1 cellular context compared by ENCODE assay signal in the genomic region with DNA sequence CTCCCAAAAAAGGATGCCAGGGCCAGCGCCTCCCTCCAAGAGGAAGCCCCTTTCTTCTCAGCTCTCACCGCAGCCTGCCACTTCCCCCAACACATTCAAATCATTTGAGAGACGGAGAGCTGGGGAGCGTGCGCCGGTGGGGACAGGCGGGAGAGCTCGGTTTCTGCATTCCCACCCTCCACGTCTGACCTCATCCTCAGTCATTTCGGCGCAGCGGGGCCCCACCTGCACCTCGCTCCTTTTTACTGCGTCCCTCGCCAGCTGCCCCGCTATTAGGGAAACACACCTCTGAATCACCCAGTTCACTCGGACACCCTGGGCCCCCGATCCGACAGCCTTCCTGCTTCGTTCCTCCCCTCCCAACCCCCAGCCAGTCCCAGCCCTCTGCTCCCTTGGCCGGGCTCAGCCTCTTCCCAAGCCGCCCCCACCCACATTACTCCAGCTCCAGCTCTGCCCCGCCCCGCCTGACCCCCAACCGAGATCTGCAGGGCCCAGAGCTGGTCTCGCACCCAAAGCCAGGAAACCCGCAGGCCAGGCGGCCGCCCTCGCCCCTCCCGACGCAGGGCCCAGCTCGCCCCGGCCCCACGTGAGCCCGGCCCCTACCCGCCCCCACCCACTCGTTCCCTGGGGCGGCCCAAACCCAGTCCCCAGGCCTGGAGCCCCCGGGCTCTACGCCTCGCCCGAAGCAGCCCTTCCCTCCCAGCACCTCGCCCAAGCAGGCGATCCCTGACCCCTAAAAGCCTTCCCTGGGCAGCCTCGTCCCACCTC.
A peak's percentile ranks its signal among the peaks of the same experiment; 100 is the strongest.
TF ChIP-seq lines count a peak whose summit lies in the region.

No MANE protein-coding gene starts in this region.

TF ChIP-seq in HepG2, 621 proteins besides CTCF, POLR2A, EP300 and RAD21 (continued from another document and continues in another):
- TF ChIP-seq, protein P1, sequence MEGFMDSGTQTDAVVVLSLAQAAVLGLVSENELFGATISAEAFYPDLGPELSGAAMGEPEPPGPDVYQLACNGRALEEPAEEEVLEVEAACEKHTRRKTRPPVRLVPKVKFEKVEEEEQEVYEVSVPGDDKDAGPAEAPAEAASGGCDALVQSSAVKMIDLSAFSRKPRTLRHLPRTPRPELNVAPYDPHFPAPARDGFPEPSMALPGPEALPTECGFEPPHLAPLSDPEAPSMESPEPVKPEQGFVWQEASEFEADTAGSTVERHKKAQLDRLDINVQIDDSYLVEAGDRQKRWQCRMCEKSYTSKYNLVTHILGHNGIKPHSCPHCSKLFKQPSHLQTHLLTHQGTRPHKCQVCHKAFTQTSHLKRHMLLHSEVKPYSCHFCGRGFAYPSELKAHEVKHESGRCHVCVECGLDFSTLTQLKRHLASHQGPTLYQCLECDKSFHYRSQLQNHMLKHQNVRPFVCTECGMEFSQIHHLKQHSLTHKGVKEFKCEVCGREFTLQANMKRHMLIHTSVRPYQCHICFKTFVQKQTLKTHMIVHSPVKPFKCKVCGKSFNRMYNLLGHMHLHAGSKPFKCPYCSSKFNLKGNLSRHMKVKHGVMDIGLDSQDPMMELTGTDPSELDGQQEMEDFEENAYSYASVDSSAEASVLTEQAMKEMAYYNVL (CRISPR knock-in tag; IDR thresholded peaks at IDR 0.05; ENCODE audit: borderline replicate concordance): no peak
- TF ChIP-seq GPN1 (CRISPR knock-in tag; IDR thresholded peaks at IDR 0.05; ENCODE audit: borderline replicate concordance): no peak
- no peak for TF ChIP-seq ONECUT2 (CRISPR knock-in tag; IDR thresholded peaks at IDR 0.05)
- TF ChIP-seq KDM5B (CRISPR knock-in tag; IDR thresholded peaks at IDR 0.05; ENCODE audit: borderline replicate concordance): 0 out of 2 replicates have a peak, but pooled peaks have one; percentile 4
- TF ChIP-seq ZNF782 (CRISPR knock-in tag; IDR thresholded peaks at IDR 0.05; ENCODE audit: borderline replicate concordance): no peak
- TF ChIP-seq ZNF296 (CRISPR knock-in tag; conservative IDR thresholded peaks at IDR 0.05): no peak
- no peak for TF ChIP-seq ZNF543 (CRISPR knock-in tag; IDR thresholded peaks at IDR 0.05)
- no peak for TF ChIP-seq ZNF337 (CRISPR knock-in tag; IDR thresholded peaks at IDR 0.05; ENCODE audit: borderline replicate concordance, low read depth)
- TF ChIP-seq PHF21A (CRISPR knock-in tag; IDR thresholded peaks at IDR 0.05): 0 out of 2 replicates have a peak, but pooled peaks have one; percentile 34
- peak; percentile 2 for TF ChIP-seq HNRNPLL (IDR thresholded peaks at IDR 0.05; ENCODE audit: low read depth, low read length, poor library complexity, severe bottlenecking)
- TF ChIP-seq, protein P2, sequence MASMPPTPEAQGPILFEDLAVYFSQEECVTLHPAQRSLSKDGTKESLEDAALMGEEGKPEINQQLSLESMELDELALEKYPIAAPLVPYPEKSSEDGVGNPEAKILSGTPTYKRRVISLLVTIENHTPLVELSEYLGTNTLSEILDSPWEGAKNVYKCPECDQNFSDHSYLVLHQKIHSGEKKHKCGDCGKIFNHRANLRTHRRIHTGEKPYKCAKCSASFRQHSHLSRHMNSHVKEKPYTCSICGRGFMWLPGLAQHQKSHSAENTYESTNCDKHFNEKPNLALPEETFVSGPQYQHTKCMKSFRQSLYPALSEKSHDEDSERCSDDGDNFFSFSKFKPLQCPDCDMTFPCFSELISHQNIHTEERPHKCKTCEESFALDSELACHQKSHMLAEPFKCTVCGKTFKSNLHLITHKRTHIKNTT (CRISPR knock-in tag; IDR thresholded peaks at IDR 0.05): no peak
- no peak; the same call in 1 of the 2 replicates for TF ChIP-seq HOXA3 (CRISPR knock-in tag; IDR thresholded peaks at IDR 0.05)
- TF ChIP-seq, protein P3, sequence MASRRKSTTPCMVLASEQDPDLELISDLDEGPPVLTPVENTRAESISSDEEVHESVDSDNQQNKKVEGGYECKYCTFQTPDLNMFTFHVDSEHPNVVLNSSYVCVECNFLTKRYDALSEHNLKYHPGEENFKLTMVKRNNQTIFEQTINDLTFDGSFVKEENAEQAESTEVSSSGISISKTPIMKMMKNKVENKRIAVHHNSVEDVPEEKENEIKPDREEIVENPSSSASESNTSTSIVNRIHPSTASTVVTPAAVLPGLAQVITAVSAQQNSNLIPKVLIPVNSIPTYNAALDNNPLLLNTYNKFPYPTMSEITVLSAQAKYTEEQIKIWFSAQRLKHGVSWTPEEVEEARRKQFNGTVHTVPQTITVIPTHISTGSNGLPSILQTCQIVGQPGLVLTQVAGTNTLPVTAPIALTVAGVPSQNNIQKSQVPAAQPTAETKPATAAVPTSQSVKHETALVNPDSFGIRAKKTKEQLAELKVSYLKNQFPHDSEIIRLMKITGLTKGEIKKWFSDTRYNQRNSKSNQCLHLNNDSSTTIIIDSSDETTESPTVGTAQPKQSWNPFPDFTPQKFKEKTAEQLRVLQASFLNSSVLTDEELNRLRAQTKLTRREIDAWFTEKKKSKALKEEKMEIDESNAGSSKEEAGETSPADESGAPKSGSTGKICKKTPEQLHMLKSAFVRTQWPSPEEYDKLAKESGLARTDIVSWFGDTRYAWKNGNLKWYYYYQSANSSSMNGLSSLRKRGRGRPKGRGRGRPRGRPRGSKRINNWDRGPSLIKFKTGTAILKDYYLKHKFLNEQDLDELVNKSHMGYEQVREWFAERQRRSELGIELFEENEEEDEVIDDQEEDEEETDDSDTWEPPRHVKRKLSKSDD (CRISPR knock-in tag; IDR thresholded peaks at IDR 0.05; ENCODE audit: low read depth): no peak
- TF ChIP-seq, protein P4, sequence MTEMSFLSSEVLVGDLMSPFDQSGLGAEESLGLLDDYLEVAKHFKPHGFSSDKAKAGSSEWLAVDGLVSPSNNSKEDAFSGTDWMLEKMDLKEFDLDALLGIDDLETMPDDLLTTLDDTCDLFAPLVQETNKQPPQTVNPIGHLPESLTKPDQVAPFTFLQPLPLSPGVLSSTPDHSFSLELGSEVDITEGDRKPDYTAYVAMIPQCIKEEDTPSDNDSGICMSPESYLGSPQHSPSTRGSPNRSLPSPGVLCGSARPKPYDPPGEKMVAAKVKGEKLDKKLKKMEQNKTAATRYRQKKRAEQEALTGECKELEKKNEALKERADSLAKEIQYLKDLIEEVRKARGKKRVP (CRISPR knock-in tag; IDR thresholded peaks at IDR 0.05): no peak
- no peak for TF ChIP-seq ZNF562 (CRISPR knock-in tag; IDR thresholded peaks at IDR 0.05; ENCODE audit: borderline replicate concordance)
- TF ChIP-seq ZKSCAN8 (CRISPR knock-in tag; IDR thresholded peaks at IDR 0.05; ENCODE audit: borderline replicate concordance): no peak
- 0 out of 2 replicates have a peak, but pooled peaks have one; percentile 23 for TF ChIP-seq CENPT (CRISPR knock-in tag; IDR thresholded peaks at IDR 0.05; ENCODE audit: low read depth)
- TF ChIP-seq, protein P5, sequence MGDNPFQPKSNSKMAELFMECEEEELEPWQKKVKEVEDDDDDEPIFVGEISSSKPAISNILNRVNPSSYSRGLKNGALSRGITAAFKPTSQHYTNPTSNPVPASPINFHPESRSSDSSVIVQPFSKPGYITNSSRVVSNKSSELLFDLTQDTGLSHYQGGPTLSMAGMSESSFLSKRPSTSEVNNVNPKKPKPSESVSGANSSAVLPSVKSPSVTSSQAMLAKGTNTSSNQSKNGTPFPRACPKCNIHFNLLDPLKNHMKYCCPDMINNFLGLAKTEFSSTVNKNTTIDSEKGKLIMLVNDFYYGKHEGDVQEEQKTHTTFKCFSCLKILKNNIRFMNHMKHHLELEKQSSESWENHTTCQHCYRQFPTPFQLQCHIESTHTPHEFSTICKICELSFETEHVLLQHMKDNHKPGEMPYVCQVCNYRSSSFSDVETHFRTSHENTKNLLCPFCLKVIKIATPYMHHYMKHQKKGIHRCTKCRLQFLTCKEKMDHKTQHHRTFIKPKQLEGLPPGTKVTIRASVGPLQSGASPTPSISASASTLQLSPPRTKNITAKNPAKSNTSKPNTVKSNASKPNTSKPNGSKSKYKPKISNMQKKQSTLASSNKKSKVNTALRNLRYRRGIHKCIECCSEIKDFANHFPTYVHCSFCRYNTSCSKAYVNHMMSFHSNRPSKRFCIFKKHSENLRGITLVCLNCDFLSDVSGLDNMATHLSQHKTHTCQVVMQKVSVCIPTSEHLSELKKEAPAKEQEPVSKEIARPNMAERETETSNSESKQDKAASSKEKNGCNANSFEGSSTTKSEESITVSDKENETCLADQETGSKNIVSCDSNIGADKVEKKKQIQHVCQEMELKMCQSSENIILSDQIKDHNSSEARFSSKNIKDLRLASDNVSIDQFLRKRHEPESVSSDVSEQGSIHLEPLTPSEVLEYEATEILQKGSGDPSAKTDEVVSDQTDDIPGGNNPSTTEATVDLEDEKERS (CRISPR knock-in tag; IDR thresholded peaks at IDR 0.05): no peak
- no peak for TF ChIP-seq PPARG (CRISPR knock-in tag; conservative IDR thresholded peaks at IDR 0.05)
- TF ChIP-seq FOXO1 (CRISPR knock-in tag; IDR thresholded peaks at IDR 0.05): no peak
- TF ChIP-seq, protein P6, sequence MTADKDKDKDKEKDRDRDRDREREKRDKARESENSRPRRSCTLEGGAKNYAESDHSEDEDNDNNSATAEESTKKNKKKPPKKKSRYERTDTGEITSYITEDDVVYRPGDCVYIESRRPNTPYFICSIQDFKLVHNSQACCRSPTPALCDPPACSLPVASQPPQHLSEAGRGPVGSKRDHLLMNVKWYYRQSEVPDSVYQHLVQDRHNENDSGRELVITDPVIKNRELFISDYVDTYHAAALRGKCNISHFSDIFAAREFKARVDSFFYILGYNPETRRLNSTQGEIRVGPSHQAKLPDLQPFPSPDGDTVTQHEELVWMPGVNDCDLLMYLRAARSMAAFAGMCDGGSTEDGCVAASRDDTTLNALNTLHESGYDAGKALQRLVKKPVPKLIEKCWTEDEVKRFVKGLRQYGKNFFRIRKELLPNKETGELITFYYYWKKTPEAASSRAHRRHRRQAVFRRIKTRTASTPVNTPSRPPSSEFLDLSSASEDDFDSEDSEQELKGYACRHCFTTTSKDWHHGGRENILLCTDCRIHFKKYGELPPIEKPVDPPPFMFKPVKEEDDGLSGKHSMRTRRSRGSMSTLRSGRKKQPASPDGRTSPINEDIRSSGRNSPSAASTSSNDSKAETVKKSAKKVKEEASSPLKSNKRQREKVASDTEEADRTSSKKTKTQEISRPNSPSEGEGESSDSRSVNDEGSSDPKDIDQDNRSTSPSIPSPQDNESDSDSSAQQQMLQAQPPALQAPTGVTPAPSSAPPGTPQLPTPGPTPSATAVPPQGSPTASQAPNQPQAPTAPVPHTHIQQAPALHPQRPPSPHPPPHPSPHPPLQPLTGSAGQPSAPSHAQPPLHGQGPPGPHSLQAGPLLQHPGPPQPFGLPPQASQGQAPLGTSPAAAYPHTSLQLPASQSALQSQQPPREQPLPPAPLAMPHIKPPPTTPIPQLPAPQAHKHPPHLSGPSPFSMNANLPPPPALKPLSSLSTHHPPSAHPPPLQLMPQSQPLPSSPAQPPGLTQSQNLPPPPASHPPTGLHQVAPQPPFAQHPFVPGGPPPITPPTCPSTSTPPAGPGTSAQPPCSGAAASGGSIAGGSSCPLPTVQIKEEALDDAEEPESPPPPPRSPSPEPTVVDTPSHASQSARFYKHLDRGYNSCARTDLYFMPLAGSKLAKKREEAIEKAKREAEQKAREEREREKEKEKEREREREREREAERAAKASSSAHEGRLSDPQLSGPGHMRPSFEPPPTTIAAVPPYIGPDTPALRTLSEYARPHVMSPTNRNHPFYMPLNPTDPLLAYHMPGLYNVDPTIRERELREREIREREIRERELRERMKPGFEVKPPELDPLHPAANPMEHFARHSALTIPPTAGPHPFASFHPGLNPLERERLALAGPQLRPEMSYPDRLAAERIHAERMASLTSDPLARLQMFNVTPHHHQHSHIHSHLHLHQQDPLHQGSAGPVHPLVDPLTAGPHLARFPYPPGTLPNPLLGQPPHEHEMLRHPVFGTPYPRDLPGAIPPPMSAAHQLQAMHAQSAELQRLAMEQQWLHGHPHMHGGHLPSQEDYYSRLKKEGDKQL (CRISPR knock-in tag; IDR thresholded peaks at IDR 0.05; ENCODE audit: low read depth): no peak
- TF ChIP-seq, protein P7, sequence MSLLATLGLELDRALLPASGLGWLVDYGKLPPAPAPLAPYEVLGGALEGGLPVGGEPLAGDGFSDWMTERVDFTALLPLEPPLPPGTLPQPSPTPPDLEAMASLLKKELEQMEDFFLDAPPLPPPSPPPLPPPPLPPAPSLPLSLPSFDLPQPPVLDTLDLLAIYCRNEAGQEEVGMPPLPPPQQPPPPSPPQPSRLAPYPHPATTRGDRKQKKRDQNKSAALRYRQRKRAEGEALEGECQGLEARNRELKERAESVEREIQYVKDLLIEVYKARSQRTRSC (CRISPR knock-in tag; IDR thresholded peaks at IDR 0.05; ENCODE audit: low read depth): no peak
- no peak for TF ChIP-seq ZNF549 (CRISPR knock-in tag; IDR thresholded peaks at IDR 0.05)
- TF ChIP-seq LCORL (IDR thresholded peaks at IDR 0.05): no peak
- peak; percentile 53; the same call in 1 of the 2 replicates for TF ChIP-seq LCORL (CRISPR knock-in tag; IDR thresholded peaks at IDR 0.05)
- TF ChIP-seq, protein P8, sequence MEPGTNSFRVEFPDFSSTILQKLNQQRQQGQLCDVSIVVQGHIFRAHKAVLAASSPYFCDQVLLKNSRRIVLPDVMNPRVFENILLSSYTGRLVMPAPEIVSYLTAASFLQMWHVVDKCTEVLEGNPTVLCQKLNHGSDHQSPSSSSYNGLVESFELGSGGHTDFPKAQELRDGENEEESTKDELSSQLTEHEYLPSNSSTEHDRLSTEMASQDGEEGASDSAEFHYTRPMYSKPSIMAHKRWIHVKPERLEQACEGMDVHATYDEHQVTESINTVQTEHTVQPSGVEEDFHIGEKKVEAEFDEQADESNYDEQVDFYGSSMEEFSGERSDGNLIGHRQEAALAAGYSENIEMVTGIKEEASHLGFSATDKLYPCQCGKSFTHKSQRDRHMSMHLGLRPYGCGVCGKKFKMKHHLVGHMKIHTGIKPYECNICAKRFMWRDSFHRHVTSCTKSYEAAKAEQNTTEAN (CRISPR knock-in tag; conservative IDR thresholded peaks at IDR 0.05): no peak
- TF ChIP-seq JUND (CRISPR knock-in tag; IDR thresholded peaks at IDR 0.05): no peak
- TF ChIP-seq ZNF207 (IDR thresholded peaks at IDR 0.05; ENCODE audit: borderline replicate concordance): no peak
- no peak for TF ChIP-seq ZSCAN30 (CRISPR knock-in tag; IDR thresholded peaks at IDR 0.05)
- TF ChIP-seq ZFX (CRISPR knock-in tag; IDR thresholded peaks at IDR 0.05; ENCODE audit: low read depth): peak; percentile 57
- no peak for TF ChIP-seq HNRNPK (IDR thresholded peaks at IDR 0.05; ENCODE audit: low read depth, low read length, poor library complexity, severe bottlenecking)
- TF ChIP-seq ATF7-NPFF (CRISPR knock-in tag; IDR thresholded peaks at IDR 0.05; ENCODE audit: low read depth): 0 out of 2 replicates have a peak, but pooled peaks have one; percentile 67
- no peak for TF ChIP-seq ZNF724P (CRISPR knock-in tag; IDR thresholded peaks at IDR 0.05; ENCODE audit: borderline replicate concordance)
- no peak for TF ChIP-seq TEAD3 (CRISPR knock-in tag; optimal IDR thresholded peaks at IDR 0.05; ENCODE audit: borderline replicate concordance)
- no peak for TF ChIP-seq ZNF589 (CRISPR knock-in tag; conservative IDR thresholded peaks at IDR 0.05)
- TF ChIP-seq TRIM24 (CRISPR knock-in tag; IDR thresholded peaks at IDR 0.05): no peak
- TF ChIP-seq ZNF7 (CRISPR knock-in tag; IDR thresholded peaks at IDR 0.05): no peak
- TF ChIP-seq, protein P9, sequence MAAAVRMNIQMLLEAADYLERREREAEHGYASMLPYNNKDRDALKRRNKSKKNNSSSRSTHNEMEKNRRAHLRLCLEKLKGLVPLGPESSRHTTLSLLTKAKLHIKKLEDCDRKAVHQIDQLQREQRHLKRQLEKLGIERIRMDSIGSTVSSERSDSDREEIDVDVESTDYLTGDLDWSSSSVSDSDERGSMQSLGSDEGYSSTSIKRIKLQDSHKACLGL (CRISPR knock-in tag; IDR thresholded peaks at IDR 0.05): no peak
